9 cellular contexts compared by ENCODE assay signal in genomic region chr17:40541873-40542561, GRCh38. TPM values are rescaled to one million over a fixed set of nuclear protein-coding genes. Genes with fewer than 3 reads are reported as not detected.
DNase-seq lines count a peak whose midpoint lies in the region; ATAC-seq and TF ChIP-seq lines count a peak whose summit lies in the region.
"Had no signal": no experiment of that assay in that cellular context is flagged by ENCODE, and none has a peak within 500 bp of the region (broad histone marks: within the 10 kb centered on the region; RNA-seq: fewer than 3 reads in every experiment).

No MANE protein-coding gene starts in this region.

- H3K4me3 ChIP-seq in mesenchymal stem cell (ENCODE audit: insufficient read depth in 1 of 2, low read depth in 1 of 2, low read length in 2 of 2) (peak overlapping the region in 1 of 2 experiments; percentile 19), thyroid gland (replicated peaks in 1 of 3) (no peak overlapping the region)

- CTCF ChIA-PET in activated CD4-positive, alpha-beta T cell treated with anti-CD3 and anti-CD28 coated beads for 36 hours (lab: Charles Lee): interaction anchor here (0.6 to 20.3 kb wide), 6 partner anchors 9 to 184 kb away, joined by 3 to 403 read pairs (median 4); partner anchors contain the start of gene TOP2A

- peak overlapping the region; percentile 19 for H3K27ac ChIP-seq in mesenchymal stem cell (ENCODE audit: low read length, poor library complexity, severe bottlenecking)
- peak overlapping the region; percentile 75 to 99 (median 94) for H3K27ac ChIP-seq in thyroid gland

- peaks cover 88% of the 10 kb centered on the region for H3K4me1 Mint-ChIP-seq in activated CD4-positive, alpha-beta T cell treated with anti-CD3 and anti-CD28 coated beads for 36 hours
- H3K4me1 Mint-ChIP-seq in central memory CD8-positive, alpha-beta T cell: peaks cover 69% of the 10 kb centered on the region

- H3K9me3 ChIP-seq in mesenchymal stem cell (ENCODE audit: control insufficient read depth, low read length) (no peaks in the 10 kb centered on the region), thyroid gland (no peaks in the 10 kb centered on the region)

- H3K27me3 Mint-ChIP-seq in activated CD4-positive, alpha-beta T cell treated with anti-CD3 and anti-CD28 coated beads for 36 hours: no peaks in the 10 kb centered on the region
- no peaks in the 10 kb centered on the region for H3K27me3 Mint-ChIP-seq in central memory CD8-positive, alpha-beta T cell

- peak overlapping the region; percentile 86 for H4K8ac ChIP-seq in mesenchymal stem cell (ENCODE audit: low read length)

- peak overlapping the region in 1 of 2 experiments; percentile 81 for H3K14ac ChIP-seq in mesenchymal stem cell (ENCODE audit: low read length in 2 of 2)

- H3K79me1 ChIP-seq in mesenchymal stem cell (replicated peaks; ENCODE audit: low read length, poor library complexity, severe bottlenecking): no peaks in the 10 kb centered on the region

- H2BK120ac ChIP-seq in mesenchymal stem cell (ENCODE audit: low read depth, low read length): peak overlapping the region; percentile 93

- TF ChIP-seq CTCF in thyroid gland (IDR thresholded peaks at IDR 0.05): no peak

- H3K9me3 Mint-ChIP-seq in activated CD4-positive, alpha-beta T cell treated with anti-CD3 and anti-CD28 coated beads for 36 hours (ENCODE audit: low read depth): no peaks in the 10 kb centered on the region
- H3K9me3 Mint-ChIP-seq in central memory CD8-positive, alpha-beta T cell: no peaks in the 10 kb centered on the region

- H3K27me3 ChIP-seq in mesenchymal stem cell (ENCODE audit: control insufficient read depth in 1 of 2, insufficient read depth in 1 of 2, low read length in 2 of 2) (no peaks in the 10 kb centered on the region), thyroid gland (no peaks in the 10 kb centered on the region)

- peak overlapping the region in 1 of 2 experiments; percentile 9 for H3K23ac ChIP-seq in mesenchymal stem cell (ENCODE audit: low read length in 2 of 2)

- intact Hi-C loops in activated CD4-positive, alpha-beta T cell treated with anti-CD3 and anti-CD28 coated beads for 36 hours (cut with DNase I, micrococcal nuclease): loop anchor here (1.0 to 5.0 kb wide), 8 partner anchors 7 to 1140 kb away; partner anchors contain the start of genes FBXL20 (in 1 of the 2) and IGFBP4 (in 1 of the 2)
- intact Hi-C loops in thyroid gland (cut with DNase I): no loop called here

- H3K4me2 ChIP-seq in mesenchymal stem cell (ENCODE audit: low read length, poor library complexity, severe bottlenecking): no peak overlapping the region

- H3K4ac ChIP-seq in mesenchymal stem cell (ENCODE audit: low read depth in 1 of 2, low read length in 2 of 2): peak overlapping the region; percentile 42 to 62

- no peak overlapping the region for H2AFZ ChIP-seq in mesenchymal stem cell (ENCODE audit: low read depth, low read length)

- POLR2A ChIA-PET in activated CD4-positive, alpha-beta T cell treated with anti-CD3 and anti-CD28 coated beads for 36 hours (lab: Charles Lee): interaction anchor here (0.9 to 8.2 kb wide), 17 partner anchors 9 to 1136 kb away, joined by 3 to 179 read pairs (median 6); partner anchors contain the start of gene CCR7

- peak overlapping the region; percentile 57 to 97 for H2BK12ac ChIP-seq in mesenchymal stem cell (ENCODE audit: low read length in 2 of 2)

- DNase-seq in activated CD4-positive, alpha-beta T cell treated with anti-CD3 and anti-CD28 coated beads for 36 hours: peak; percentile 53
- no peak for DNase-seq in activated CD4-positive, alpha-beta T cell treated with anti-CD3 and anti-CD28 coated beads for 1 hour
- no peak for DNase-seq in central memory CD8-positive, alpha-beta T cell (ENCODE audit: low spot score in 2 of 2)
- DNase-seq in mesenchymal stem cell (no peak), thyroid gland (peak in 1 of 2 donors; percentile 34), 8988T (no peak), HK-2 (ENCODE audit: unreplicated experiment) (no peak), NCI-H2029 (lab: John Stamatoyannopoulos, UW) (no peak)
- DNase-seq: NCI-H1105 treated with DMSO at 0.1 percent for 48 hours had no signal

- peak overlapping the region; percentile 73 for H2BK15ac ChIP-seq in mesenchymal stem cell (ENCODE audit: low read depth, poor library complexity, severe bottlenecking)

- H2BK5ac ChIP-seq in mesenchymal stem cell (ENCODE audit: low read depth, low read length, poor library complexity, severe bottlenecking): no peak overlapping the region

- H3K4me1 ChIP-seq in mesenchymal stem cell (ENCODE audit: control insufficient read depth, insufficient read depth, low read depth, low read length) (peaks cover 34% of the 10 kb centered on the region), thyroid gland (peaks cover 28 to 69% of the 10 kb centered on the region in 2 donors)

- peak overlapping the region; percentile 63 for H3K4me3 Mint-ChIP-seq in activated CD4-positive, alpha-beta T cell treated with anti-CD3 and anti-CD28 coated beads for 36 hours
- peak overlapping the region; percentile 71 for H3K4me3 Mint-ChIP-seq in central memory CD8-positive, alpha-beta T cell

- 79% methylated on average over 18 of the region's 18 CpGs for WGBS in mesenchymal stem cell
- 62 to 67% methylated on average over 16 to 18 of the region's 18 CpGs for WGBS in thyroid gland, 2 donors

- no peaks in the 10 kb centered on the region for H3K36me3 ChIP-seq in mesenchymal stem cell (ENCODE audit: control insufficient read depth in 1 of 2, insufficient read depth in 2 of 2, low read depth in 1 of 2, low read length in 2 of 2)
- no peaks in the 10 kb centered on the region for H3K36me3 ChIP-seq in thyroid gland

- peak overlapping the region; percentile 34 for H2AK5ac ChIP-seq in mesenchymal stem cell (ENCODE audit: low read length, severe bottlenecking)

- no peak for ATAC-seq in activated CD4-positive, alpha-beta T cell treated with anti-CD3 and anti-CD28 coated beads for 36 hours
- ATAC-seq in central memory CD8-positive, alpha-beta T cell (replicated peaks; ENCODE audit: extremely low read depth, poor library complexity, severe bottlenecking): no peak

- H3K18ac ChIP-seq in mesenchymal stem cell (ENCODE audit: low read depth in 1 of 2, low read length in 2 of 2): peak overlapping the region; percentile 82 to 88

- peaks cover 3% of the 10 kb centered on the region for H3K36me3 Mint-ChIP-seq in activated CD4-positive, alpha-beta T cell treated with anti-CD3 and anti-CD28 coated beads for 36 hours (ENCODE audit: low read depth)
- H3K36me3 Mint-ChIP-seq in central memory CD8-positive, alpha-beta T cell (ENCODE audit: insufficient read depth): peaks cover 19% of the 10 kb centered on the region

- H3K9ac ChIP-seq in mesenchymal stem cell (ENCODE audit: low read length): peak overlapping the region; percentile 81

- H4K91ac ChIP-seq in mesenchymal stem cell (ENCODE audit: low read length): peak overlapping the region; percentile 97

- peak overlapping the region; percentile 98 for H3K27ac Mint-ChIP-seq in activated CD4-positive, alpha-beta T cell treated with anti-CD3 and anti-CD28 coated beads for 36 hours
- peak overlapping the region; percentile 96 for H3K27ac Mint-ChIP-seq in central memory CD8-positive, alpha-beta T cell (ENCODE audit: low read depth)

- TF ChIP-seq POLR2A in thyroid gland (IDR thresholded peaks at IDR 0.05): peak in 1 of 2 donors; percentile 2

RNA-seq across cellular contexts. Expression of gene CCR7, which starts 23.3 kb away (rescaled TPM):
- total RNA-seq in activated CD4-positive, alpha-beta T cell treated with anti-CD3 and anti-CD28 coated beads for 36 hours: 100 to 1,000 TPM; 325 to 389 TPM
- 0.08 TPM for polyA plus RNA-seq in mesenchymal stem cell (2013, experiment 1 of 2)
- polyA plus RNA-seq in mesenchymal stem cell (2013, experiment 2 of 2): 0.14 TPM
- total RNA-seq in thyroid gland: 1 to 10 TPM in 1 of 4 donors, under 1 TPM in 2, not detected in 1; 0.27 to 1.6 (median 0.93) TPM

RNA-seq across cellular contexts. Expression of gene TNS4, which starts 40.6 kb away (rescaled TPM):
- total RNA-seq in activated CD4-positive, alpha-beta T cell treated with anti-CD3 and anti-CD28 coated beads for 36 hours: 10 to 100 TPM; 10.8 to 12.8 TPM
- polyA plus RNA-seq in mesenchymal stem cell (2013, experiment 1 of 2): not detected
- polyA plus RNA-seq in mesenchymal stem cell (2013, experiment 2 of 2): 0.12 TPM
- 10 to 100 TPM in 2 of 4 donors, 1 to 10 TPM in 2; 5.4 to 24.7 (median 16.2) TPM for total RNA-seq in thyroid gland

Comparison
In these comparisons a context has a peak if more than half of its experiments do, and no peak if none do; other contexts are left out.
1. RNA of gene CCR7, which starts 23.3 kb away (total RNA-seq): 325 to 389 TPM in activated CD4-positive, alpha-beta T cell treated with anti-CD3 and anti-CD28 coated beads for 36 hours; 0.27 to 1.6 TPM in thyroid gland; every median in the first group is over 100 times any median in the second.